In the genomic region with DNA sequence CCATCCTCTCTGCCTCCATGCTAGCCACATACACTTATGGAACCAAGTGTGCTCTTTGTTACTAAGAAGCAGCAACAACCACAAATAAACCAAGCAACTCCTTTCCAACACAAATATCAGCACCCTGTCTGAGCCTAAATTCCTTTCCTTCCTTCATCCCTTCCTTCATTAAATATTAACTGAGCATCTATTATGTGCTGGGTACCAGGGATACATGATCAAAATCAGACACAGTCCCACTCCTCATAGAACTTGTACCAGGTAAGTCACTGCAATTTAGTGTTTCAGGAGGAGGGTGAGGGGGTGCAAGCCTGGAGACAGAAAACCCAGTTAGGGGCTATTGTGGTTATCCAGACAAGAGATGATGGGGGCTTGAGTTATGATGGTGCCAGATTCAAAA, we compare ENCODE assay signal across 31 cellular contexts.
DNase-seq lines count a peak whose midpoint lies in the region; ATAC-seq, FAIRE-seq and TF ChIP-seq lines count a peak whose summit lies in the region.
"Had no signal": no experiment of that assay in that cellular context is flagged by ENCODE, and none has a peak within 500 bp of the region (broad histone marks: within the 10 kb centered on the region; RNA-seq: fewer than 3 reads in every experiment).

No MANE protein-coding gene starts in this region.

- H3K27ac ChIP-seq in HEK293 (ENCODE audit: extremely low read depth, low read depth, low read length), result no peak overlapping the region
- H3K27ac ChIP-seq: 22Rv1; A549; BLaER1; BLaER1 treated with 17β-estradiol and CSF1 and Interleukin-3, amounts not matched to agents 10 nM and 100 nM; C4-2B had no signal

- H3K9me3 ChIP-seq in HEK293 (ENCODE audit: control insufficient read depth, insufficient read depth, low read depth, low read length) (no peaks in the 10 kb centered on the region), HAP-1 (no peaks in the 10 kb centered on the region)
- H3K9me3 ChIP-seq: A549; BE2C; BLaER1; BLaER1 treated with 17β-estradiol and CSF1 and Interleukin-3, amounts not matched to agents 10 nM and 100 nM; Caco-2 had no signal

- POLR2A ChIA-PET in HEK293 (lab: Yijun Ruan, JAX), result no interaction called here

- H3K4me1 ChIP-seq in HEK293 (ENCODE audit: control insufficient read depth, insufficient read depth, low read length) (peaks cover 6% of the 10 kb centered on the region; the same call in 1 of the 2 replicates), HAP-1 (no peaks in the 10 kb centered on the region)
- H3K4me1 ChIP-seq: BE2C, BLaER1 had no signal

- DNase-seq in urothelium cell line (ENCODE audit: low spot score) (no peak), HAP-1 (ENCODE audit: low spot score in 2 of 2) (no peak)
- DNase-seq: 8988T; ACHN; AML-193; BE2C; C1 segment of cervical spinal cord; Caco-2; Calu3; CD4-positive, alpha-beta memory T cell; CD4-positive, alpha-beta T cell; CD4-positive, CD25-positive, alpha-beta regulatory T cell; CD8-positive, alpha-beta memory T cell; CD8-positive, alpha-beta T cell; COR-L47; DMS 273 treated with DMSO at 0.1 percent for 48 hours; DMS153; DMS53; DMS79; DMS79 treated with DMSO at 0.1 percent for 48 hours; DND-41; EL had no signal

- no peak for ATAC-seq in HG02798 (IDR thresholded peaks at IDR 0.05; ENCODE audit: poor library complexity, unreplicated experiment)
- ATAC-seq: A549; CD8-positive, alpha-beta T cell had no signal

- H3K4me3 ChIP-seq in HEK293 (ENCODE audit: low read depth, low read length) (no peak overlapping the region), HAP-1 (no peak overlapping the region)
- H3K4me3 ChIP-seq: A549; BLaER1; BLaER1 treated with 17β-estradiol and CSF1 and Interleukin-3, amounts not matched to agents 10 nM and 100 nM had no signal

- peaks cover 34% of the 10 kb centered on the region for H3K27me3 ChIP-seq in HAP-1 (ENCODE audit: low read depth)
- H3K27me3 ChIP-seq: BE2C; BLaER1; BLaER1 treated with 17β-estradiol and CSF1 and Interleukin-3, amounts not matched to agents 10 nM and 100 nM had no signal

- in situ Hi-C loops in HAP-1 (cut with MboI; ENCODE audit: low sequenced_read_pairs), result no loop called here

- peak; percentile 86 for FAIRE-seq in urothelium cell line (lab: Jason Lieb, UNC)
- FAIRE-seq: A204.1, A549, D721Med had no signal

- no peak for TF ChIP-seq CTCF in HEK293 (tag by site-specific recombination; IDR thresholded peaks at IDR 0.05)

- CTCF ChIA-PET in HEK293 (lab: Yijun Ruan, JAX), result no interaction called here

- H3K36me3 ChIP-seq in HEK293 (ENCODE audit: control insufficient read depth in 2 of 2, insufficient read depth in 1 of 2, low read length in 2 of 2) (no peaks in the 10 kb centered on the region), HAP-1 (replicated peaks) (no peaks in the 10 kb centered on the region)
- H3K36me3 ChIP-seq: BE2C; BLaER1; BLaER1 treated with 17β-estradiol and CSF1 and Interleukin-3, amounts not matched to agents 10 nM and 100 nM had no signal

TF ChIP-seq in HEK293, 187 proteins besides CTCF, POLR2A, EP300 and RAD21:
- TF ChIP-seq ZFP37 (tag by site-specific recombination; IDR thresholded peaks at IDR 0.05), result no peak
- TF ChIP-seq, protein P1, sequence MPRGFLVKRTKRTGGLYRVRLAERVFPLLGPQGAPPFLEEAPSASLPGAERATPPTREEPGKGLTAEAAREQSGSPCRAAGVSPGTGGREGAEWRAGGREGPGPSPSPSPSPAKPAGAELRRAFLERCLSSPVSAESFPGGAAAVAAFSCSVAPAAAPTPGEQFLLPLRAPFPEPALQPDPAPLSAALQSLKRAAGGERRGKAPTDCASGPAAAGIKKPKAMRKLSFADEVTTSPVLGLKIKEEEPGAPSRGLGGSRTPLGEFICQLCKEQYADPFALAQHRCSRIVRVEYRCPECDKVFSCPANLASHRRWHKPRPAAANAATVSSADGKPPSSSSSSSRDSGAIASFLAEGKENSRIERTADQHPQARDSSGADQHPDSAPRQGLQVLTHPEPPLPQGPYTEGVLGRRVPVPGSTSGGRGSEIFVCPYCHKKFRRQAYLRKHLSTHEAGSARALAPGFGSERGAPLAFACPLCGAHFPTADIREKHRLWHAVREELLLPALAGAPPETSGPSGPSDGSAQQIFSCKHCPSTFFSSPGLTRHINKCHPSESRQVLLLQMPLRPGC (tag by site-specific recombination; IDR thresholded peaks at IDR 0.05), result no peak
- TF ChIP-seq SP2 (tag by site-specific recombination; IDR thresholded peaks at IDR 0.05), result no peak
- TF ChIP-seq ZNF514 (tag by site-specific recombination; IDR thresholded peaks at IDR 0.05), result no peak
- TF ChIP-seq ZNF707 (tag by site-specific recombination; IDR thresholded peaks at IDR 0.05), result no peak
- no peak for TF ChIP-seq BCL11B (tag by site-specific recombination; IDR thresholded peaks at IDR 0.05; ENCODE audit: low read depth)
- TF ChIP-seq ZFP41 (tag by site-specific recombination; IDR thresholded peaks at IDR 0.05; ENCODE audit: borderline replicate concordance), result no peak
- TF ChIP-seq ZNF664 (tag by site-specific recombination; IDR thresholded peaks at IDR 0.05), result peak; percentile 92
- 0 out of 2 replicates have a peak, but pooled peaks have one; percentile 21 for TF ChIP-seq ZNF366 (tag by site-specific recombination; conservative IDR thresholded peaks at IDR 0.05)
- TF ChIP-seq, protein P2, sequence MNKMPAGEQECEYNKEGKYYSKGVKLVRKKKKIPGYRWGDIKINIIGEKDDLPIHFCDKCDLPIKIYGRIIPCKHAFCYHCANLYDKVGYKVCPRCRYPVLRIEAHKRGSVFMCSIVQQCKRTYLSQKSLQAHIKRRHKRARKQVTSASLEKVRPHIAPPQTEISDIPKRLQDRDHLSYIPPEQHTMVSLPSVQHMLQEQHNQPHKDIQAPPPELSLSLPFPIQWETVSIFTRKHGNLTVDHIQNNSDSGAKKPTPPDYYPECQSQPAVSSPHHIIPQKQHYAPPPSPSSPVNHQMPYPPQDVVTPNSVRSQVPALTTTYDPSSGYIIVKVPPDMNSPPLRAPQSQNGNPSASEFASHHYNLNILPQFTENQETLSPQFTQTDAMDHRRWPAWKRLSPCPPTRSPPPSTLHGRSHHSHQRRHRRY (tag by site-specific recombination; IDR thresholded peaks at IDR 0.05), result no peak
- TF ChIP-seq, protein P3, sequence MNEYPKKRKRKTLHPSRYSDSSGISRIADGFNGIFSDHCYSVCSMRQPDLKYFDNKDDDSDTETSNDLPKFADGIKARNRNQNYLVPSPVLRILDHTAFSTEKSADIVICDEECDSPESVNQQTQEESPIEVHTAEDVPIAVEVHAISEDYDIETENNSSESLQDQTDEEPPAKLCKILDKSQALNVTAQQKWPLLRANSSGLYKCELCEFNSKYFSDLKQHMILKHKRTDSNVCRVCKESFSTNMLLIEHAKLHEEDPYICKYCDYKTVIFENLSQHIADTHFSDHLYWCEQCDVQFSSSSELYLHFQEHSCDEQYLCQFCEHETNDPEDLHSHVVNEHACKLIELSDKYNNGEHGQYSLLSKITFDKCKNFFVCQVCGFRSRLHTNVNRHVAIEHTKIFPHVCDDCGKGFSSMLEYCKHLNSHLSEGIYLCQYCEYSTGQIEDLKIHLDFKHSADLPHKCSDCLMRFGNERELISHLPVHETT (tag by site-specific recombination; IDR thresholded peaks at IDR 0.05), result no peak
- TF ChIP-seq ZNF843 (tag by site-specific recombination; IDR thresholded peaks at IDR 0.05), result no peak
